Comparison of ENCODE assay signal across 10 cellular contexts in genomic region chr14:104085032-104085888, GRCh38. TPM values are rescaled to one million over a fixed set of nuclear protein-coding genes. Genes with fewer than 3 reads are reported as not detected.
DNase-seq lines count a peak whose midpoint lies in the region; ATAC-seq and TF ChIP-seq lines count a peak whose summit lies in the region.
"Had no signal": no experiment of that assay in that cellular context is flagged by ENCODE, and none has a peak within 500 bp of the region (broad histone marks: within the 10 kb centered on the region; RNA-seq: fewer than 3 reads in every experiment).

TSS of gene ASPG (plus strand) at chr14:104085700. CDS start at chr14:104085771, 71 bp downstream.

- peak within 1 kb of the TSS in 2 of 4 donors; percentile 26 to 29 for H3K4me3 Mint-ChIP-seq in CD4-positive, CD25-positive, alpha-beta regulatory T cell
- H3K4me3 Mint-ChIP-seq in naive thymus-derived CD8-positive, alpha-beta T cell, result peak within 1 kb of the TSS in 8 of 10 donors; percentile 8 to 75 (median 47)
- no peak within 1 kb of the TSS for H3K4me3 Mint-ChIP-seq in Calu3 (ENCODE audit: low read depth, unreplicated experiment)

- intact Hi-C loops in Calu3 (cut with micrococcal nuclease; ENCODE audit: unreplicated experiment), result no loop called here

- no peak within 1 kb of the TSS for H3K9ac ChIP-seq in HUES64 (ENCODE audit: low read depth, low read length)

- peaks cover 5% of the 10 kb centered on the region for H3K4me1 ChIP-seq in CD4-positive, CD25-positive, alpha-beta regulatory T cell (ENCODE audit: control insufficient read depth, insufficient read depth, low read length, poor library complexity, severe bottlenecking)
- H3K4me1 ChIP-seq in HUES64 (ENCODE audit: insufficient read depth, low read length), result no peaks in the 10 kb centered on the region

- H3K9me3 Mint-ChIP-seq in CD4-positive, CD25-positive, alpha-beta regulatory T cell, result peaks cover 0 to 2% (median 0%) of the 10 kb centered on the region in 7 donors
- H3K9me3 Mint-ChIP-seq in naive thymus-derived CD8-positive, alpha-beta T cell, result no peaks in the 10 kb centered on the region
- H3K9me3 Mint-ChIP-seq in Calu3 (ENCODE audit: low read depth, unreplicated experiment), result no peaks in the 10 kb centered on the region
- H3K9me3 Mint-ChIP-seq: activated T-helper 2 cell treated with anti-CD3 and anti-CD28 coated beads, Interferon-gamma antibody, Interleukin-2, Interleukin-4, amounts not matched to agents 10 μg/mL and 5 μg/mL and 100 μg/mL, durations not matched to agents 14 hours and 24 hours and 36 hours had no signal

- H3K27me3 Mint-ChIP-seq in CD4-positive, CD25-positive, alpha-beta regulatory T cell, result peaks cover 4% of the 10 kb centered on the region
- peaks cover 5 to 28% (median 6%) of the 10 kb centered on the region in 5 donors for H3K27me3 Mint-ChIP-seq in naive thymus-derived CD8-positive, alpha-beta T cell
- peaks cover 62% of the 10 kb centered on the region for H3K27me3 Mint-ChIP-seq in Calu3 (ENCODE audit: unreplicated experiment)

- TF ChIP-seq CTCF in Calu3 (IDR thresholded peaks at IDR 0.05; ENCODE audit: unreplicated experiment), result no peak

- no TSS peak for BruUV-seq in Calu3 (replicated peaks; lab: Mats Ljungman, UMichigan)

- no peak within 1 kb of the TSS for H3K27ac Mint-ChIP-seq in CD4-positive, CD25-positive, alpha-beta regulatory T cell
- no peak within 1 kb of the TSS for H3K27ac Mint-ChIP-seq in naive thymus-derived CD8-positive, alpha-beta T cell
- H3K27ac Mint-ChIP-seq in Calu3 (ENCODE audit: unreplicated experiment), result no peak within 1 kb of the TSS
- H3K27ac Mint-ChIP-seq: activated T-helper 2 cell treated with anti-CD3 and anti-CD28 coated beads, Interferon-gamma antibody, Interleukin-2, Interleukin-4, amounts not matched to agents 10 μg/mL and 5 μg/mL and 100 μg/mL, durations not matched to agents 14 hours and 24 hours and 36 hours had no signal

- H3K36me3 Mint-ChIP-seq in CD4-positive, CD25-positive, alpha-beta regulatory T cell, result no peaks in the 10 kb centered on the region
- H3K36me3 Mint-ChIP-seq in naive thymus-derived CD8-positive, alpha-beta T cell, result peaks cover 0 to 3% (median 0%) of the 10 kb centered on the region in 3 donors
- H3K36me3 Mint-ChIP-seq in Calu3 (ENCODE audit: insufficient read depth, unreplicated experiment), result no peaks in the 10 kb centered on the region

- no peaks in the 10 kb centered on the region for H3K27me3 ChIP-seq in CD4-positive, CD25-positive, alpha-beta regulatory T cell (ENCODE audit: control insufficient read depth, insufficient read depth, low read length)
- peaks cover 9% of the 10 kb centered on the region for H3K27me3 ChIP-seq in HUES64 (ENCODE audit: insufficient read depth, low read length)

- no peak within 1 kb of the TSS for H3K4me3 ChIP-seq in CD4-positive, CD25-positive, alpha-beta regulatory T cell (ENCODE audit: low read depth, low read length)
- peak within 1 kb of the TSS; percentile 43 for H3K4me3 ChIP-seq in HUES64 (ENCODE audit: low read length)

- POLR2A ChIA-PET in naive thymus-derived CD8-positive, alpha-beta T cell (lab: Charles Lee), result no interaction called here

- CTCF ChIA-PET in Calu3 (lab: Charles Lee), result interaction anchor here (0.6 kb wide), 1 partner anchor 92 kb away, joined by 4 read pairs; no protein-coding TSS in a partner anchor

- peak; percentile 26 to 33 for ATAC-seq in CD4-positive, CD25-positive, alpha-beta regulatory T cell (ENCODE audit: low read depth in 2 of 2)
- ATAC-seq in esophagus mucosa (peak; percentile 26), GM18909 (IDR thresholded peaks at IDR 0.05; ENCODE audit: poor library complexity, unreplicated experiment) (no peak)
- ATAC-seq in naive thymus-derived CD8-positive, alpha-beta T cell, result peak; percentile 61 to 65

- 87% methylated on average over 54 of the region's 70 CpGs for WGBS in HUES64

- H3K36me3 ChIP-seq in CD4-positive, CD25-positive, alpha-beta regulatory T cell (ENCODE audit: control insufficient read depth, insufficient read depth, low read length), result no peaks in the 10 kb centered on the region
- H3K36me3 ChIP-seq in HUES64 (ENCODE audit: insufficient read depth, low read length), result no peaks in the 10 kb centered on the region

- H3K9me3 ChIP-seq in CD4-positive, CD25-positive, alpha-beta regulatory T cell (ENCODE audit: control insufficient read depth in 2 of 2, low read length in 2 of 2), result no peaks in the 10 kb centered on the region
- H3K9me3 ChIP-seq in HUES64 (ENCODE audit: insufficient read depth, low read depth, low read length), result no peaks in the 10 kb centered on the region

- H3K4me1 Mint-ChIP-seq in CD4-positive, CD25-positive, alpha-beta regulatory T cell, result peaks cover 0 to 7% (median 0%) of the 10 kb centered on the region in 4 donors
- H3K4me1 Mint-ChIP-seq in naive thymus-derived CD8-positive, alpha-beta T cell, result peaks cover 0 to 6% (median 2%) of the 10 kb centered on the region in 4 donors
- H3K4me1 Mint-ChIP-seq in Calu3 (ENCODE audit: low read depth, unreplicated experiment), result no peaks in the 10 kb centered on the region

- no peak within 1 kb of the TSS for H3K27ac ChIP-seq in CD4-positive, CD25-positive, alpha-beta regulatory T cell (ENCODE audit: insufficient read depth, low read length, poor library complexity, severe bottlenecking)
- H3K27ac ChIP-seq in HUES64 (ENCODE audit: low read depth, low read length), result no peak within 1 kb of the TSS

- peak in 1 of 3 donors; percentile 27 for DNase-seq in CD4-positive, CD25-positive, alpha-beta regulatory T cell
- peak in 3 of 10 donors; percentile 30 to 65 (median 34) for DNase-seq in naive thymus-derived CD8-positive, alpha-beta T cell
- DNase-seq in NCI-H187 (lab: John Stamatoyannopoulos, UW) (no peak), Calu3 (no peak), germinal center (ENCODE audit: low spot score) (no peak)
- DNase-seq: DND-41 had no signal

RNA-seq across cellular contexts. Expression of gene ASPG, which starts in this region (rescaled TPM):
- total RNA-seq in CD4-positive, CD25-positive, alpha-beta regulatory T cell, result not detected
- polyA plus RNA-seq in CD4-positive, CD25-positive, alpha-beta regulatory T cell, result not detected
- 0.55 TPM for polyA plus RNA-seq in HUES64 (2013, experiment 1 of 2)
- polyA plus RNA-seq in HUES64 (2013, experiment 2 of 2), result 0.32 TPM
- 59.2 TPM for total RNA-seq in esophagus mucosa
- total RNA-seq in naive thymus-derived CD8-positive, alpha-beta T cell, result not detected
- not detected for polyA plus RNA-seq in naive thymus-derived CD8-positive, alpha-beta T cell
- not detected in 2 replicates for total RNA-seq in Calu3 (2022)
- total RNA-seq: activated T-helper 2 cell treated with anti-CD3 and anti-CD28 coated beads, Interferon-gamma antibody, Interleukin-2, Interleukin-4, amounts not matched to agents 10 μg/mL and 5 μg/mL and 100 μg/mL, durations not matched to agents 14 hours and 24 hours and 36 hours had no signal

Comparison
In these comparisons a context has a peak if more than half of its experiments do, and no peak if none do; other contexts are left out.
1. RNA of gene ASPG (total RNA-seq): 59.2 TPM in esophagus mucosa (single experiment); not detected in naive thymus-derived CD8-positive, alpha-beta T cell, not detected in CD4-positive, CD25-positive, alpha-beta regulatory T cell (single experiment) and not detected in Calu3; every median in the first group is over 10 times any median in the second.
2. Peak in ATAC-seq in CD4-positive, CD25-positive, alpha-beta regulatory T cell; RNA of the gene not detected or under 1 TPM.
3. Peak in ATAC-seq in naive thymus-derived CD8-positive, alpha-beta T cell; RNA of the gene not detected or under 1 TPM.